ENCODE assay signal across 9 cellular contexts in the genomic region with DNA sequence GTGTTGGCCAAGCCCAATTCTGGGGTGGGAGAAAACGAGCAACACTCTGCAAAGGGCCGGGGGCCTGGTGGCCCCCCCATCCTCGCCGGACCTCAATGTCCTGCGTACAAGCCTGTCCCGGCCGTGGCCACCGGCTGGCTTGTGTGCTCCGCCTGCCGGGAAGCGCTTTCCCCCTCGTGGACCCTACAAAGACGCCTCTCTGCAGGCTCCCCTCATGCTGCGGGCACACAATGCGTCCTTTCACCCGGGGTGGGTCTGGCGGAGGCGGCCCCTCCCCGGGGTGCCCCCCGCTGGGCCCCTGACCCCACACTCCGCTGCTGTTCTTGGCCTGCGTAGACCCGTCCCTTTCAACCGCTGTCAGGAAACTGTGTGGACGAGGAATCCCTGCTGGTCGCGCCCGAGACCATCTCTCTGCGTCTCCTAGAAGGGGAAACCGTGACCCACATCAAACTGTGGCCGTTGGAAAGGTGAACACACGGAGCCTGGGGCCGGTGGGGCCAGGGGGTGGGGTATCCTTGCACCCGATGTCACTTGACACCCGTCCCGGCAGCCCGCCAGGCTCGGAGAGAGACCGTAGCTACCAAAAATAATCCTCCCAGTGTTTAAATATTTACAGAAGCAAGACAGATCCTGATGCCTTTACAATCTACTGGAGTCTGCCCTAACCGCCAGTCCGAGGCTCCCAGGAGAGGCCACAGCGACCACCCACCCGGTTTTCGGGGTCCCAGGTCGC. TPM values are rescaled to one million over a fixed set of nuclear protein-coding genes. Genes with fewer than 3 reads are reported as not detected.
A peak's percentile ranks its signal among the peaks of the same experiment; 100 is the strongest.
DNase-seq lines count a peak whose midpoint lies in the region; ATAC-seq, FAIRE-seq and TF ChIP-seq lines count a peak whose summit lies in the region.
"Had no signal": no experiment of that assay in that cellular context is flagged by ENCODE, and none has a peak within 500 bp of the region (broad histone marks: within the 10 kb centered on the region; RNA-seq: fewer than 3 reads in every experiment).

No MANE protein-coding gene starts in this region.

- CTCF ChIA-PET in A549 (lab: Yijun Ruan, JAX): interaction anchor here (0.6 to 7.5 kb wide), 33 partner anchors 9 to 264 kb away, joined by 3 to 154 read pairs (median 5); a partner anchor contains a TSS
- CTCF ChIA-PET in activated CD8-positive, alpha-beta T cell treated with anti-CD3 and anti-CD28 coated beads, Interleukin-2, amount 10 ng/mL, durations not matched to agents 7 days and 5 days (lab: Charles Lee): interaction anchor here (1.0 to 2.8 kb wide), 8 partner anchors 11 to 203 kb away, joined by 3 to 10 read pairs (median 4); a partner anchor contains a TSS

- TF ChIP-seq RAD21 in A549 (conservative IDR thresholded peaks at IDR 0.05 in 1 of 2, IDR thresholded peaks at IDR 0.05 in 1 of 2): peak in 1 of 2 experiments; percentile 64; a peak in 3 of 5 replicates

- peak overlapping the region; percentile 99 for H3K4me2 ChIP-seq in A549

- ATAC-seq in A549: peak; percentile 30 to 66
- ATAC-seq in activated CD8-positive, alpha-beta T cell treated with anti-CD3 and anti-CD28 coated beads, Interleukin-2, amount 10 ng/mL, durations not matched to agents 7 days and 5 days: peak; percentile 26
- ATAC-seq in stimulated activated naive B cell treated with anti-CD40 and anti-IgM and Interleukin-4, amounts not matched to agents 10 μg/mL and 1 μg/mL and 100 μg/mL, for 72 hours (replicated peaks): peak; percentile 27 to 40

- H3K27me3 ChIP-seq in HUES48 (ENCODE audit: control insufficient read depth, insufficient read depth, low read length) (no peaks in the 10 kb centered on the region), right atrium auricular region (no peaks in the 10 kb centered on the region)

- DNase-seq in A549 (ENCODE audit: low read depth in 1 of 2, low spot score in 1 of 2) (peak; percentile 42 to 62), right atrium auricular region (ENCODE audit: low spot score) (no peak), Ammon's horn (ENCODE audit: low spot score) (no peak), H54 (ENCODE audit: insufficient read length, low spot score) (no peak), HCEC 1CT (no peak)
- DNase-seq in activated CD8-positive, alpha-beta T cell treated with anti-CD3 and anti-CD28 coated beads, Interleukin-2, amount 10 ng/mL, durations not matched to agents 7 days and 5 days: no peak
- no peak for DNase-seq in stimulated activated naive B cell treated with anti-CD40 and anti-IgM and Interleukin-4, amounts not matched to agents 10 μg/mL and 1 μg/mL and 100 μg/mL, for 72 hours

- WGBS in A549 (ENCODE audit: missing lambda C conversion rate): 5% methylated on average over 37 of the region's 45 CpGs

- H3K4me1 ChIP-seq in A549 (peaks cover 76% of the 10 kb centered on the region), HUES48 (ENCODE audit: control insufficient read depth, insufficient read depth, low read length) (peaks cover 43% of the 10 kb centered on the region), right atrium auricular region (peaks cover 0 to 46% of the 10 kb centered on the region in 2 donors)

- POLR2A ChIA-PET in A549 (lab: Yijun Ruan, JAX): interaction anchor here (0.6 to 4.1 kb wide), 5 partner anchors 12 to 181 kb away, joined by 3 to 38 read pairs (median 13); a partner anchor contains a TSS
- POLR2A ChIA-PET in activated CD8-positive, alpha-beta T cell treated with anti-CD3 and anti-CD28 coated beads, Interleukin-2, amount 10 ng/mL, durations not matched to agents 7 days and 5 days (lab: Charles Lee): interaction anchor here (0.8 kb wide), 1 partner anchor 152 kb away, joined by 3 read pairs; no protein-coding TSS in a partner anchor

- peaks cover 52% of the 10 kb centered on the region for H3K4me1 Mint-ChIP-seq in activated CD8-positive, alpha-beta T cell treated with anti-CD3 and anti-CD28 coated beads, Interleukin-2, amount 10 ng/mL, durations not matched to agents 7 days and 5 days (ENCODE audit: low read depth)
- peaks cover 28 to 35% of the 10 kb centered on the region in 2 donors for H3K4me1 Mint-ChIP-seq in stimulated activated naive B cell treated with anti-CD40 and anti-IgM and Interleukin-4, amounts not matched to agents 10 μg/mL and 1 μg/mL and 100 μg/mL, for 72 hours

- H3K27ac Mint-ChIP-seq in activated CD8-positive, alpha-beta T cell treated with anti-CD3 and anti-CD28 coated beads, Interleukin-2, amount 10 ng/mL, durations not matched to agents 7 days and 5 days: peak overlapping the region; percentile 50
- peak overlapping the region; percentile 75 for H3K27ac Mint-ChIP-seq in stimulated activated naive B cell treated with anti-CD40 and anti-IgM and Interleukin-4, amounts not matched to agents 10 μg/mL and 1 μg/mL and 100 μg/mL, for 72 hours

- peak overlapping the region; percentile 70 for H3K4me3 Mint-ChIP-seq in activated CD8-positive, alpha-beta T cell treated with anti-CD3 and anti-CD28 coated beads, Interleukin-2, amount 10 ng/mL, durations not matched to agents 7 days and 5 days
- peak overlapping the region; percentile 63 to 70 for H3K4me3 Mint-ChIP-seq in stimulated activated naive B cell treated with anti-CD40 and anti-IgM and Interleukin-4, amounts not matched to agents 10 μg/mL and 1 μg/mL and 100 μg/mL, for 72 hours

- TF ChIP-seq CTCF in A549 (IDR thresholded peaks at IDR 0.05): peak; percentile 35; the same call in 2 of the 3 replicates
- TF ChIP-seq CTCF in right atrium auricular region (IDR thresholded peaks at IDR 0.05): peak in 1 of 2 donors; percentile 55

- H3K9me3 ChIP-seq in A549 (no peaks in the 10 kb centered on the region), HUES48 (ENCODE audit: control insufficient read depth, insufficient read depth, low read length) (no peaks in the 10 kb centered on the region), right atrium auricular region (no peaks in the 10 kb centered on the region)

- H3K27ac ChIP-seq in A549 (peak overlapping the region; percentile 89 to 95), HUES48 (ENCODE audit: low read depth, low read length) (no peak overlapping the region), right atrium auricular region (peak overlapping the region; percentile 79 to 85)

- no peaks in the 10 kb centered on the region for H3K36me3 ChIP-seq in HUES48 (ENCODE audit: control insufficient read depth, insufficient read depth, low read length)
- no peaks in the 10 kb centered on the region for H3K36me3 ChIP-seq in right atrium auricular region

- H3K36me3 Mint-ChIP-seq in activated CD8-positive, alpha-beta T cell treated with anti-CD3 and anti-CD28 coated beads, Interleukin-2, amount 10 ng/mL, durations not matched to agents 7 days and 5 days (ENCODE audit: low read depth): no peaks in the 10 kb centered on the region
- H3K36me3 Mint-ChIP-seq in stimulated activated naive B cell treated with anti-CD40 and anti-IgM and Interleukin-4, amounts not matched to agents 10 μg/mL and 1 μg/mL and 100 μg/mL, for 72 hours: no peaks in the 10 kb centered on the region

- no peak overlapping the region for H3K9ac ChIP-seq in HUES48 (ENCODE audit: low read depth, low read length)

- no peak for FAIRE-seq in A549 (lab: Jason Lieb, UNC)
- FAIRE-seq in H54 (lab: Jason Lieb, UNC): no peak
- FAIRE-seq: colon had no signal

- TF ChIP-seq POLR2A in A549 (IDR thresholded peaks at IDR 0.05; ENCODE audit: low read length) (no peak), H54 (IDR thresholded peaks at IDR 0.05; ENCODE audit: low read depth, low read length) (no peak)

- no peaks in the 10 kb centered on the region for H3K27me3 Mint-ChIP-seq in activated CD8-positive, alpha-beta T cell treated with anti-CD3 and anti-CD28 coated beads, Interleukin-2, amount 10 ng/mL, durations not matched to agents 7 days and 5 days (ENCODE audit: low read depth)
- H3K27me3 Mint-ChIP-seq in stimulated activated naive B cell treated with anti-CD40 and anti-IgM and Interleukin-4, amounts not matched to agents 10 μg/mL and 1 μg/mL and 100 μg/mL, for 72 hours: peaks cover 6 to 11% of the 10 kb centered on the region in 2 donors

- peak in 1 of 2 experiments; percentile 7; a peak in 1 of 5 replicates for TF ChIP-seq EP300 in A549 (IDR thresholded peaks at IDR 0.05)

- H3K4me3 ChIP-seq in A549 (peak overlapping the region; percentile 51), HUES48 (ENCODE audit: low read depth, low read length) (peak overlapping the region; percentile 52), right atrium auricular region (peak overlapping the region; percentile 38 to 53)

- H3K9me3 Mint-ChIP-seq in activated CD8-positive, alpha-beta T cell treated with anti-CD3 and anti-CD28 coated beads, Interleukin-2, amount 10 ng/mL, durations not matched to agents 7 days and 5 days (ENCODE audit: insufficient read depth): no peaks in the 10 kb centered on the region
- no peaks in the 10 kb centered on the region for H3K9me3 Mint-ChIP-seq in stimulated activated naive B cell treated with anti-CD40 and anti-IgM and Interleukin-4, amounts not matched to agents 10 μg/mL and 1 μg/mL and 100 μg/mL, for 72 hours

TF ChIP-seq in A549, 52 proteins besides CTCF, POLR2A, EP300 and RAD21 (continues in another document):
- TF ChIP-seq MYC (IDR thresholded peaks at IDR 0.05; ENCODE audit: borderline replicate concordance, low read length): 0 out of 2 replicates have a peak, but pooled peaks have one; percentile 49
- no peak for TF ChIP-seq ZC3H11A (IDR thresholded peaks at IDR 0.05)
- TF ChIP-seq CHD4 (IDR thresholded peaks at IDR 0.05; ENCODE audit: borderline replicate concordance): no peak
- TF ChIP-seq GATA3 (IDR thresholded peaks at IDR 0.05; ENCODE audit: borderline replicate concordance): no peak
- TF ChIP-seq SMC3 (IDR thresholded peaks at IDR 0.05): peak; percentile 32; the same call in 1 of the 3 replicates
- TF ChIP-seq MAFK (IDR thresholded peaks at IDR 0.05; ENCODE audit: partially characterized antibody): no peak

RNA-seq across cellular contexts. Expression of a gene that starts 43.6 kb away (rescaled TPM):
- polyA plus RNA-seq in A549 (2011; rRNA removed) (8.9 and 12.9 TPM in 2 replicates), A549 (2017; fragmentation: RNase III; extraction: RNeasy Plus Mini Kit Qiagen cat#74134 plus additional on column Dnase treatment) (11.5 to 12.5 TPM (median 12.3 TPM) in 3 replicates)
- polyA plus RNA-seq in A549 (2012; cell fraction: cytosol; rRNA removed): 5.8 and 7.4 TPM in 2 replicates
- 13.9 and 15.8 TPM in 2 replicates for polyA plus RNA-seq in A549 (2012; cell fraction: nucleus; rRNA removed)
- polyA minus RNA-seq in A549 (2011; rRNA and poly(A)+ RNA removed): 22.2 and 28.2 TPM in 2 replicates
- total RNA-seq in activated CD8-positive, alpha-beta T cell treated with anti-CD3 and anti-CD28 coated beads, Interleukin-2, amount 10 ng/mL, durations not matched to agents 7 days and 5 days: 1 to 10 TPM; 1.3 to 2.1 TPM
- total RNA-seq in right atrium auricular region: 10 to 100 TPM in 1 of 2 donors, 1 to 10 TPM in 1; 9.8 to 19.4 TPM

RNA-seq across cellular contexts. Expression of a gene that starts 44.4 kb away (rescaled TPM):
- polyA plus RNA-seq in A549 (2011; rRNA removed): 4.3 and 5.9 TPM in 2 replicates
- 5.2 and 5.8 TPM in 2 replicates for polyA plus RNA-seq in A549 (2012; cell fraction: cytosol; rRNA removed)
- 15.3 and 16.1 TPM in 2 replicates for polyA plus RNA-seq in A549 (2012; cell fraction: nucleus; rRNA removed)
- polyA plus RNA-seq in A549 (2017; fragmentation: RNase III; extraction: RNeasy Plus Mini Kit Qiagen cat#74134 plus additional on column Dnase treatment): 8.2 to 12.6 TPM (median 11.3 TPM) in 3 replicates
- 5.4 and 9.5 TPM in 2 replicates for polyA minus RNA-seq in A549 (2011; rRNA and poly(A)+ RNA removed)
- total RNA-seq in activated CD8-positive, alpha-beta T cell treated with anti-CD3 and anti-CD28 coated beads, Interleukin-2, amount 10 ng/mL, durations not matched to agents 7 days and 5 days: not detected
- 1 to 10 TPM; 3.0 to 9.3 TPM for total RNA-seq in right atrium auricular region

Comparison
In these comparisons a context has a peak if more than half of its experiments do, and no peak if none do; other contexts are left out.
1. DNase-seq: peak in A549 (2 of 2); none in activated CD8-positive, alpha-beta T cell treated with anti-CD3 and anti-CD28 coated beads, Interleukin-2, amount 10 ng/mL, durations not matched to agents 7 days and 5 days (single experiment), right atrium auricular region (single experiment), stimulated activated naive B cell treated with anti-CD40 and anti-IgM and Interleukin-4, amounts not matched to agents 10 μg/mL and 1 μg/mL and 100 μg/mL, for 72 hours (single experiment), Ammon's horn (single experiment), H54 (single experiment) and HCEC 1CT (single experiment).
2. Peak in every context shown above with its lines, with median percentiles within 50 percentile points of each other: ATAC-seq and H3K4me3 ChIP-seq.